In the genomic region with DNA sequence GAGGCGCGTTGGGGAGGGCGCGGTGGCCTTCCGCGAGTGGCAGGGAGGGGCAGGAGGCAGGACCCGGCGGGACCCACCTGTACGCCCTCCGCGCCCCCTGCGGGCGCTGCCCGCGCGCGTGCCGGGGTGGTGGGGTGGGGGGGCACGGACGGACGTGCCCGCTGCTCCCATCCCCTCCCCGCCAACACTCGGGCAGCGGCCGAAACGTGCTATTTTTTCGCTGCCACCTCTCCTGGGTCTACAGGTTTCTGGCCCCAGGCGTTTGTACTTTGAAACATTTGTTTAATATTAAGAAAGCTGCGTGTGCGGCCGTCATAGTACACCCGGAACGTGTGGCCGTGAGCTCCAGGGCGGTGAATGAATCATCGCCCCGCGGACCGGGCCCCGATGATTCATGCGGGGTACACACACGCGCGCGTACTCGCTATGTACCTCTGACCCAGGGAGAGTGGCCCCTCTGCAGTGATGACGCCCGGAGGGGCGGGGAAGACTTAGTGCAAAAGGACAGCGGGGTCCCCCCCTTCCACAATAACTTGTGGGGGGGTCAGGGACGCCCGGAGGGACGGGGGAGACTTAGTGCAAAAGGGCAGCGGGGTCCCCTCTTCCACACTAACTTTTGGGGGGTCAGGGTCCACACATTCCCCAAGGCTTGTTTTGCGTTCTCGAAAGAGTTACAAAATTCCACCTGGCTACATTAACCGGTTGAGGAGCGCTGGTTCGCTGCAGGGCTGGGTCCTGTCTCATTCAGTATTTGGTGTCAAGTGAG, we compare ENCODE assay signal across 1 cellular context.
A peak's percentile ranks its signal among the peaks of the same experiment; 100 is the strongest.
TF ChIP-seq lines count a peak whose summit lies in the region.

No MANE protein-coding gene starts in this region.

TF ChIP-seq in HepG2, 621 proteins besides CTCF, POLR2A, EP300 and RAD21 (continued from another document and continues in another):
- TF ChIP-seq, protein P1, sequence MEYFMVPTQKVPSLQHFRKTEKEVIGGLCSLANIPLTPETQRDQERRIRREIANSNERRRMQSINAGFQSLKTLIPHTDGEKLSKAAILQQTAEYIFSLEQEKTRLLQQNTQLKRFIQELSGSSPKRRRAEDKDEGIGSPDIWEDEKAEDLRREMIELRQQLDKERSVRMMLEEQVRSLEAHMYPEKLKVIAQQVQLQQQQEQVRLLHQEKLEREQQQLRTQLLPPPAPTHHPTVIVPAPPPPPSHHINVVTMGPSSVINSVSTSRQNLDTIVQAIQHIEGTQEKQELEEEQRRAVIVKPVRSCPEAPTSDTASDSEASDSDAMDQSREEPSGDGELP (IDR thresholded peaks at IDR 0.05; ENCODE audit: borderline replicate concordance, low read depth): no peak; the same call in 1 of the 2 replicates
- TF ChIP-seq SSRP1 (CRISPR knock-in tag; IDR thresholded peaks at IDR 0.05) (no peak), NR0B2 (CRISPR knock-in tag; IDR thresholded peaks at IDR 0.05) (no peak), ZNF34 (CRISPR knock-in tag; IDR thresholded peaks at IDR 0.05; ENCODE audit: borderline replicate concordance) (no peak), ZBTB3 (CRISPR knock-in tag; IDR thresholded peaks at IDR 0.05; ENCODE audit: borderline replicate concordance, low read depth) (0 out of 2 replicates have a peak, but pooled peaks have one; percentile 23), RNF2 (conservative IDR thresholded peaks at IDR 0.05; ENCODE audit: low read depth) (no peak), MED13 (CRISPR knock-in tag; IDR thresholded peaks at IDR 0.05) (no peak), ZFAT (CRISPR knock-in tag; conservative IDR thresholded peaks at IDR 0.05) (no peak), PLRG1 (conservative IDR thresholded peaks at IDR 0.05) (no peak), ZSCAN29 (CRISPR knock-in tag; conservative IDR thresholded peaks at IDR 0.05) (no peak), NFE2 (CRISPR knock-in tag; IDR thresholded peaks at IDR 0.05) (no peak), TCF7L2 (IDR thresholded peaks at IDR 0.05; ENCODE audit: low read depth, low read length) (no peak), ZNF674 (CRISPR knock-in tag; IDR thresholded peaks at IDR 0.05; ENCODE audit: low read depth) (no peak), ZFP37 (CRISPR knock-in tag; IDR thresholded peaks at IDR 0.05; ENCODE audit: borderline replicate concordance) (no peak), ZKSCAN5 (CRISPR knock-in tag; IDR thresholded peaks at IDR 0.05) (no peak), DPF2 (CRISPR knock-in tag; IDR thresholded peaks at IDR 0.05; ENCODE audit: borderline replicate concordance, low read depth) (no peak), ZNF432 (CRISPR knock-in tag; IDR thresholded peaks at IDR 0.05; ENCODE audit: borderline replicate concordance) (no peak), ZXDC (CRISPR knock-in tag; IDR thresholded peaks at IDR 0.05) (no peak), STAT5B (CRISPR knock-in tag; IDR thresholded peaks at IDR 0.05) (no peak), MEF2D (CRISPR knock-in tag; IDR thresholded peaks at IDR 0.05) (0 out of 2 replicates have a peak, but pooled peaks have one; percentile 40), TARDBP (CRISPR knock-in tag; IDR thresholded peaks at IDR 0.05) (peak; percentile 69; the same call in 1 of the 2 replicates), ZBTB38 (CRISPR knock-in tag; IDR thresholded peaks at IDR 0.05) (no peak), ZMYM4 (CRISPR knock-in tag; IDR thresholded peaks at IDR 0.05) (peak; percentile 18; the same call in 1 of the 2 replicates), SOX13 (IDR thresholded peaks at IDR 0.05) (no peak), SOX13 (CRISPR knock-in tag; conservative IDR thresholded peaks at IDR 0.05 in 1 of 2, IDR thresholded peaks at IDR 0.05 in 1 of 2) (peak in 1 of 2 experiments; percentile 18; a peak in 1 of 4 replicates), ZNF562 (CRISPR knock-in tag; IDR thresholded peaks at IDR 0.05; ENCODE audit: borderline replicate concordance) (no peak; the same call in 1 of the 2 replicates), ZNF484 (CRISPR knock-in tag; IDR thresholded peaks at IDR 0.05; ENCODE audit: borderline replicate concordance, low read depth) (no peak), GTF2F1 (IDR thresholded peaks at IDR 0.05; ENCODE audit: low read length) (no peak), ZBED4 (CRISPR knock-in tag; IDR thresholded peaks at IDR 0.05; ENCODE audit: borderline replicate concordance) (no peak), ZMAT5 (CRISPR knock-in tag; IDR thresholded peaks at IDR 0.05; ENCODE audit: borderline replicate concordance, low read depth) (no peak), ZNF468 (CRISPR knock-in tag; IDR thresholded peaks at IDR 0.05) (no peak), CBX5 (CRISPR knock-in tag; IDR thresholded peaks at IDR 0.05; ENCODE audit: borderline replicate concordance) (no peak; the same call in 1 of the 2 replicates)
- TF ChIP-seq, protein P2, sequence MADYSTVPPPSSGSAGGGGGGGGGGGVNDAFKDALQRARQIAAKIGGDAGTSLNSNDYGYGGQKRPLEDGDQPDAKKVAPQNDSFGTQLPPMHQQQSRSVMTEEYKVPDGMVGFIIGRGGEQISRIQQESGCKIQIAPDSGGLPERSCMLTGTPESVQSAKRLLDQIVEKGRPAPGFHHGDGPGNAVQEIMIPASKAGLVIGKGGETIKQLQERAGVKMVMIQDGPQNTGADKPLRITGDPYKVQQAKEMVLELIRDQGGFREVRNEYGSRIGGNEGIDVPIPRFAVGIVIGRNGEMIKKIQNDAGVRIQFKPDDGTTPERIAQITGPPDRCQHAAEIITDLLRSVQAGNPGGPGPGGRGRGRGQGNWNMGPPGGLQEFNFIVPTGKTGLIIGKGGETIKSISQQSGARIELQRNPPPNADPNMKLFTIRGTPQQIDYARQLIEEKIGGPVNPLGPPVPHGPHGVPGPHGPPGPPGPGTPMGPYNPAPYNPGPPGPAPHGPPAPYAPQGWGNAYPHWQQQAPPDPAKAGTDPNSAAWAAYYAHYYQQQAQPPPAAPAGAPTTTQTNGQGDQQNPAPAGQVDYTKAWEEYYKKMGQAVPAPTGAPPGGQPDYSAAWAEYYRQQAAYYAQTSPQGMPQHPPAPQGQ (CRISPR knock-in tag; IDR thresholded peaks at IDR 0.05; ENCODE audit: borderline replicate concordance): no peak
- TF ChIP-seq, protein P3, sequence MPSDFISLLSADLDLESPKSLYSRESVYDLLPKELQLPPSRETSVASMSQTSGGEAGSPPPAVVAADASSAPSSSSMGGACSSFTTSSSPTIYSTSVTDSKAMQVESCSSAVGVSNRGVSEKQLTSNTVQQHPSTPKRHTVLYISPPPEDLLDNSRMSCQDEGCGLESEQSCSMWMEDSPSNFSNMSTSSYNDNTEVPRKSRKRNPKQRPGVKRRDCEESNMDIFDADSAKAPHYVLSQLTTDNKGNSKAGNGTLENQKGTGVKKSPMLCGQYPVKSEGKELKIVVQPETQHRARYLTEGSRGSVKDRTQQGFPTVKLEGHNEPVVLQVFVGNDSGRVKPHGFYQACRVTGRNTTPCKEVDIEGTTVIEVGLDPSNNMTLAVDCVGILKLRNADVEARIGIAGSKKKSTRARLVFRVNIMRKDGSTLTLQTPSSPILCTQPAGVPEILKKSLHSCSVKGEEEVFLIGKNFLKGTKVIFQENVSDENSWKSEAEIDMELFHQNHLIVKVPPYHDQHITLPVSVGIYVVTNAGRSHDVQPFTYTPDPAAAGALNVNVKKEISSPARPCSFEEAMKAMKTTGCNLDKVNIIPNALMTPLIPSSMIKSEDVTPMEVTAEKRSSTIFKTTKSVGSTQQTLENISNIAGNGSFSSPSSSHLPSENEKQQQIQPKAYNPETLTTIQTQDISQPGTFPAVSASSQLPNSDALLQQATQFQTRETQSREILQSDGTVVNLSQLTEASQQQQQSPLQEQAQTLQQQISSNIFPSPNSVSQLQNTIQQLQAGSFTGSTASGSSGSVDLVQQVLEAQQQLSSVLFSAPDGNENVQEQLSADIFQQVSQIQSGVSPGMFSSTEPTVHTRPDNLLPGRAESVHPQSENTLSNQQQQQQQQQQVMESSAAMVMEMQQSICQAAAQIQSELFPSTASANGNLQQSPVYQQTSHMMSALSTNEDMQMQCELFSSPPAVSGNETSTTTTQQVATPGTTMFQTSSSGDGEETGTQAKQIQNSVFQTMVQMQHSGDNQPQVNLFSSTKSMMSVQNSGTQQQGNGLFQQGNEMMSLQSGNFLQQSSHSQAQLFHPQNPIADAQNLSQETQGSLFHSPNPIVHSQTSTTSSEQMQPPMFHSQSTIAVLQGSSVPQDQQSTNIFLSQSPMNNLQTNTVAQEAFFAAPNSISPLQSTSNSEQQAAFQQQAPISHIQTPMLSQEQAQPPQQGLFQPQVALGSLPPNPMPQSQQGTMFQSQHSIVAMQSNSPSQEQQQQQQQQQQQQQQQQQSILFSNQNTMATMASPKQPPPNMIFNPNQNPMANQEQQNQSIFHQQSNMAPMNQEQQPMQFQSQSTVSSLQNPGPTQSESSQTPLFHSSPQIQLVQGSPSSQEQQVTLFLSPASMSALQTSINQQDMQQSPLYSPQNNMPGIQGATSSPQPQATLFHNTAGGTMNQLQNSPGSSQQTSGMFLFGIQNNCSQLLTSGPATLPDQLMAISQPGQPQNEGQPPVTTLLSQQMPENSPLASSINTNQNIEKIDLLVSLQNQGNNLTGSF (CRISPR knock-in tag; IDR thresholded peaks at IDR 0.05): no peak
- TF ChIP-seq, protein P4, sequence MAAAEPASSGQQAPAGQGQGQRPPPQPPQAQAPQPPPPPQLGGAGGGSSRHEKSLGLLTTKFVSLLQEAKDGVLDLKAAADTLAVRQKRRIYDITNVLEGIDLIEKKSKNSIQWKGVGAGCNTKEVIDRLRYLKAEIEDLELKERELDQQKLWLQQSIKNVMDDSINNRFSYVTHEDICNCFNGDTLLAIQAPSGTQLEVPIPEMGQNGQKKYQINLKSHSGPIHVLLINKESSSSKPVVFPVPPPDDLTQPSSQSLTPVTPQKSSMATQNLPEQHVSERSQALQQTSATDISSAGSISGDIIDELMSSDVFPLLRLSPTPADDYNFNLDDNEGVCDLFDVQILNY (CRISPR knock-in tag; conservative IDR thresholded peaks at IDR 0.05): no peak
- TF ChIP-seq, protein P5, sequence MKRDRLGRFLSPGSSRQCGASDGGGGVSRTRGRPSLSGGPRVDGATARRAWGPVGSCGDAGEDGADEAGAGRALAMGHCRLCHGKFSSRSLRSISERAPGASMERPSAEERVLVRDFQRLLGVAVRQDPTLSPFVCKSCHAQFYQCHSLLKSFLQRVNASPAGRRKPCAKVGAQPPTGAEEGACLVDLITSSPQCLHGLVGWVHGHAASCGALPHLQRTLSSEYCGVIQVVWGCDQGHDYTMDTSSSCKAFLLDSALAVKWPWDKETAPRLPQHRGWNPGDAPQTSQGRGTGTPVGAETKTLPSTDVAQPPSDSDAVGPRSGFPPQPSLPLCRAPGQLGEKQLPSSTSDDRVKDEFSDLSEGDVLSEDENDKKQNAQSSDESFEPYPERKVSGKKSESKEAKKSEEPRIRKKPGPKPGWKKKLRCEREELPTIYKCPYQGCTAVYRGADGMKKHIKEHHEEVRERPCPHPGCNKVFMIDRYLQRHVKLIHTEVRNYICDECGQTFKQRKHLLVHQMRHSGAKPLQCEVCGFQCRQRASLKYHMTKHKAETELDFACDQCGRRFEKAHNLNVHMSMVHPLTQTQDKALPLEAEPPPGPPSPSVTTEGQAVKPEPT (CRISPR knock-in tag; IDR thresholded peaks at IDR 0.05; ENCODE audit: low read depth): no peak
